Comparison of ENCODE assay signal across 3 cellular contexts in the genomic region with DNA sequence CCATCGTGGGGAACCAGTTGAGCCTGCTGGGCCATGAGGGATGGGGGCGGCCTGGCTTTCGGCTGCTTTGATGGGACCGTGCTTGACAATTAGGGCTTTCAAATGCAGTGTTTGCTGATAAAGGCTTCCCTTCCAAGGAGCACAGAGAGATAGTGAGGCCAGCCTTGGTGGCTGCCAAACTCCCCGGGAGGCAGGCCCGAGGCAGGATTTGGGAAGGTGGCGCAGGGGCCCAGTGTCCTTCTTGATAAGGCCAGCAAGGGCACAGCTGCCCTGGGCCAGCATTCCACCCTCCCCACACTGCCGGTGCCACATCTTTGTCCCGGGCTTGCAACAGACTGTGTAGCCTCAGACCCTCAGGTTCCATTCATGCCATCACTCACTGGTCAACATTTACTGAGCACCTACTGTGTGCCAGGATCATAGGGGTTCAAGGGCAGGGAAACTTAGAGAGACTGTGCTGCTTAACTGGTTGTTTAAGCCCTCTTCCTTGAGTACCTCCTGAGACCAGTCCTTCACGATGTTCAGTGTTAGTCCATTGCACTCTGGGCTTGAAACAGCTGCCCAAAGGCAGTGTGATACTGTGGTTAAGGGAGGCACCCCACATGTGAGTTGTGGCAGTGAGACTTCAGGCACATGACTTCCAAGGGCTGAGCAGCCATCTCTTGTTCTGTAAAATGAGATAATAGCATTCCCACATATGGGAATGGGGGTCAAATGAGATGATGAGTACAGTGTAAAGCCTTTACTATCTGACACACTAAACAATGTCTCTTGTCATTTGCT.
TF ChIP-seq lines count a peak whose summit lies in the region.

No MANE protein-coding gene starts in this region.

TF ChIP-seq in A549, 52 proteins besides CTCF, POLR2A, EP300 and RAD21:
- TF ChIP-seq GATA3 (IDR thresholded peaks at IDR 0.05; ENCODE audit: borderline replicate concordance) (no peak), RCOR1 (IDR thresholded peaks at IDR 0.05; ENCODE audit: low read depth, low read length) (no peak), NR3C1 (IDR thresholded peaks at IDR 0.05) (no peak)
TF ChIP-seq in A549: peak in this region for 0.

TF ChIP-seq in K562, 482 proteins besides CTCF, POLR2A, EP300 and RAD21 (continues in another document):
- TF ChIP-seq NCOR1 (IDR thresholded peaks at IDR 0.05) (peak; percentile 25; the same call in 1 of the 2 replicates), CBFA2T3 (IDR thresholded peaks at IDR 0.05) (peak; percentile 74), SAFB (IDR thresholded peaks at IDR 0.05; ENCODE audit: borderline replicate concordance, low read depth, low read length) (no peak), TBL1XR1 (IDR thresholded peaks at IDR 0.05; ENCODE audit: low read length in 2 of 2) (no peak), PHF8 (IDR thresholded peaks at IDR 0.05; ENCODE audit: borderline replicate concordance, low read length) (no peak), TAL1 (IDR thresholded peaks at IDR 0.05) (peak; percentile 27; the same call in 1 of the 2 replicates), ZNF780A (CRISPR knock-in tag; IDR thresholded peaks at IDR 0.05) (no peak), ZBTB7A (IDR thresholded peaks at IDR 0.05; ENCODE audit: borderline replicate concordance, control insufficient read depth, low read depth, low read length) (no peak), SMARCB1 (IDR thresholded peaks at IDR 0.05; ENCODE audit: insufficient read length, low read depth) (no peak), ARID1B (IDR thresholded peaks at IDR 0.05) (peak; percentile 31; the same call in 1 of the 2 replicates), CBFA2T2 (conservative IDR thresholded peaks at IDR 0.05) (peak; percentile 61), TCF3 (CRISPR knock-in tag; IDR thresholded peaks at IDR 0.05) (peak; percentile 53; the same call in 1 of the 2 replicates), ZBTB34 (CRISPR knock-in tag; IDR thresholded peaks at IDR 0.05) (no peak), ZKSCAN1 (IDR thresholded peaks at IDR 0.05; ENCODE audit: low read depth, low read length) (peak; percentile 80)
- TF ChIP-seq, protein P1, sequence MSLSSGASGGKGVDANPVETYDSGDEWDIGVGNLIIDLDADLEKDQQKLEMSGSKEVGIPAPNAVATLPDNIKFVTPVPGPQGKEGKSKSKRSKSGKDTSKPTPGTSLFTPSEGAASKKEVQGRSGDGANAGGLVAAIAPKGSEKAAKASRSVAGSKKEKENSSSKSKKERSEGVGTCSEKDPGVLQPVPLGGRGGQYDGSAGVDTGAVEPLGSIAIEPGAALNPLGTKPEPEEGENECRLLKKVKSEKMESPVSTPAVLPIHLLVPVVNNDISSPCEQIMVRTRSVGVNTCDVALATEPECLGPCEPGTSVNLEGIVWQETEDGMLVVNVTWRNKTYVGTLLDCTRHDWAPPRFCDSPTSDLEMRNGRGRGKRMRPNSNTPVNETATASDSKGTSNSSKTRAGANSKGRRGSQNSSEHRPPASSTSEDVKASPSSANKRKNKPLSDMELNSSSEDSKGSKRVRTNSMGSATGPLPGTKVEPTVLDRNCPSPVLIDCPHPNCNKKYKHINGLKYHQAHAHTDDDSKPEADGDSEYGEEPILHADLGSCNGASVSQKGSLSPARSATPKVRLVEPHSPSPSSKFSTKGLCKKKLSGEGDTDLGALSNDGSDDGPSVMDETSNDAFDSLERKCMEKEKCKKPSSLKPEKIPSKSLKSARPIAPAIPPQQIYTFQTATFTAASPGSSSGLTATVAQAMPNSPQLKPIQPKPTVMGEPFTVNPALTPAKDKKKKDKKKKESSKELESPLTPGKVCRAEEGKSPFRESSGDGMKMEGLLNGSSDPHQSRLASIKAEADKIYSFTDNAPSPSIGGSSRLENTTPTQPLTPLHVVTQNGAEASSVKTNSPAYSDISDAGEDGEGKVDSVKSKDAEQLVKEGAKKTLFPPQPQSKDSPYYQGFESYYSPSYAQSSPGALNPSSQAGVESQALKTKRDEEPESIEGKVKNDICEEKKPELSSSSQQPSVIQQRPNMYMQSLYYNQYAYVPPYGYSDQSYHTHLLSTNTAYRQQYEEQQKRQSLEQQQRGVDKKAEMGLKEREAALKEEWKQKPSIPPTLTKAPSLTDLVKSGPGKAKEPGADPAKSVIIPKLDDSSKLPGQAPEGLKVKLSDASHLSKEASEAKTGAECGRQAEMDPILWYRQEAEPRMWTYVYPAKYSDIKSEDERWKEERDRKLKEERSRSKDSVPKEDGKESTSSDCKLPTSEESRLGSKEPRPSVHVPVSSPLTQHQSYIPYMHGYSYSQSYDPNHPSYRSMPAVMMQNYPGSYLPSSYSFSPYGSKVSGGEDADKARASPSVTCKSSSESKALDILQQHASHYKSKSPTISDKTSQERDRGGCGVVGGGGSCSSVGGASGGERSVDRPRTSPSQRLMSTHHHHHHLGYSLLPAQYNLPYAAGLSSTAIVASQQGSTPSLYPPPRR (CRISPR knock-in tag; IDR thresholded peaks at IDR 0.05; ENCODE audit: borderline replicate concordance): no peak
- TF ChIP-seq, protein P2, sequence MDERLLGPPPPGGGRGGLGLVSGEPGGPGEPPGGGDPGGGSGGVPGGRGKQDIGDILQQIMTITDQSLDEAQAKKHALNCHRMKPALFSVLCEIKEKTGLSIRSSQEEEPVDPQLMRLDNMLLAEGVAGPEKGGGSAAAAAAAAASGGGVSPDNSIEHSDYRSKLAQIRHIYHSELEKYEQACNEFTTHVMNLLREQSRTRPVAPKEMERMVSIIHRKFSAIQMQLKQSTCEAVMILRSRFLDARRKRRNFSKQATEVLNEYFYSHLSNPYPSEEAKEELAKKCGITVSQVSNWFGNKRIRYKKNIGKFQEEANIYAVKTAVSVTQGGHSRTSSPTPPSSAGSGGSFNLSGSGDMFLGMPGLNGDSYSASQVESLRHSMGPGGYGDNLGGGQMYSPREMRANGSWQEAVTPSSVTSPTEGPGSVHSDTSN (CRISPR knock-in tag; IDR thresholded peaks at IDR 0.05; ENCODE audit: low read depth): no peak
- TF ChIP-seq, protein P2 (tag; conservative IDR thresholded peaks at IDR 0.05; ENCODE audit: low read depth): no peak

TF ChIP-seq in neural cell, 6 proteins besides CTCF, POLR2A, EP300 and RAD21:
- no peak for TF ChIP-seq TAF1 (IDR thresholded peaks at IDR 0.05; ENCODE audit: low read depth)
- no peak for TF ChIP-seq EZH2 (IDR thresholded peaks at IDR 0.05; ENCODE audit: borderline replicate concordance, insufficient read depth, low read length, poor library complexity, severe bottlenecking)
- TF ChIP-seq MXI1 (conservative IDR thresholded peaks at IDR 0.05; ENCODE audit: poor library complexity, severe bottlenecking): no peak
- no peak for TF ChIP-seq SMC3 (conservative IDR thresholded peaks at IDR 0.05; ENCODE audit: poor library complexity)
- TF ChIP-seq, protein P3, sequence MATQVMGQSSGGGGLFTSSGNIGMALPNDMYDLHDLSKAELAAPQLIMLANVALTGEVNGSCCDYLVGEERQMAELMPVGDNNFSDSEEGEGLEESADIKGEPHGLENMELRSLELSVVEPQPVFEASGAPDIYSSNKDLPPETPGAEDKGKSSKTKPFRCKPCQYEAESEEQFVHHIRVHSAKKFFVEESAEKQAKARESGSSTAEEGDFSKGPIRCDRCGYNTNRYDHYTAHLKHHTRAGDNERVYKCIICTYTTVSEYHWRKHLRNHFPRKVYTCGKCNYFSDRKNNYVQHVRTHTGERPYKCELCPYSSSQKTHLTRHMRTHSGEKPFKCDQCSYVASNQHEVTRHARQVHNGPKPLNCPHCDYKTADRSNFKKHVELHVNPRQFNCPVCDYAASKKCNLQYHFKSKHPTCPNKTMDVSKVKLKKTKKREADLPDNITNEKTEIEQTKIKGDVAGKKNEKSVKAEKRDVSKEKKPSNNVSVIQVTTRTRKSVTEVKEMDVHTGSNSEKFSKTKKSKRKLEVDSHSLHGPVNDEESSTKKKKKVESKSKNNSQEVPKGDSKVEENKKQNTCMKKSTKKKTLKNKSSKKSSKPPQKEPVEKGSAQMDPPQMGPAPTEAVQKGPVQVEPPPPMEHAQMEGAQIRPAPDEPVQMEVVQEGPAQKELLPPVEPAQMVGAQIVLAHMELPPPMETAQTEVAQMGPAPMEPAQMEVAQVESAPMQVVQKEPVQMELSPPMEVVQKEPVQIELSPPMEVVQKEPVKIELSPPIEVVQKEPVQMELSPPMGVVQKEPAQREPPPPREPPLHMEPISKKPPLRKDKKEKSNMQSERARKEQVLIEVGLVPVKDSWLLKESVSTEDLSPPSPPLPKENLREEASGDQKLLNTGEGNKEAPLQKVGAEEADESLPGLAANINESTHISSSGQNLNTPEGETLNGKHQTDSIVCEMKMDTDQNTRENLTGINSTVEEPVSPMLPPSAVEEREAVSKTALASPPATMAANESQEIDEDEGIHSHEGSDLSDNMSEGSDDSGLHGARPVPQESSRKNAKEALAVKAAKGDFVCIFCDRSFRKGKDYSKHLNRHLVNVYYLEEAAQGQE (IDR thresholded peaks at IDR 0.05; ENCODE audit: borderline replicate concordance): no peak
- no peak for TF ChIP-seq POLR2AphosphoS5 (IDR thresholded peaks at IDR 0.05)
